8 cellular contexts compared by ENCODE assay signal in genomic region chr13:31199527-31199848, GRCh38. TPM values are rescaled to one million over a fixed set of nuclear protein-coding genes. Genes with fewer than 3 reads are reported as not detected.
DNase-seq lines count a peak whose midpoint lies in the region; ATAC-seq and TF ChIP-seq lines count a peak whose summit lies in the region.

No MANE protein-coding gene starts in this region.

- no peaks in the 10 kb centered on the region for H3K27me3 Mint-ChIP-seq in MCF 10A (ENCODE audit: insufficient read depth, unreplicated experiment)

- BruUV-seq in MCF 10A (replicated peaks; lab: Mats Ljungman, UMichigan): no TSS peak

- H3K27ac Mint-ChIP-seq in MCF 10A (ENCODE audit: low read depth, unreplicated experiment): peak overlapping the region; percentile 66

- H3K4me3 ChIP-seq in AG04450 (ENCODE audit: low read depth, low read length) (peak overlapping the region; percentile 59), mucosa of stomach (ENCODE audit: low read length) (no peak overlapping the region)

- CTCF ChIA-PET in AG04450 (lab: Charles Lee): interaction anchor here (0.7 to 1.5 kb wide), 10 partner anchors 8 to 232 kb away, joined by 3 to 10 read pairs (median 3); no protein-coding TSS in a partner anchor
- CTCF ChIA-PET in MCF 10A (lab: Yijun Ruan, JAX): interaction anchor here (0.6 to 2.7 kb wide), 15 partner anchors 9 to 534 kb away, joined by 3 to 15 read pairs (median 3); no protein-coding TSS in a partner anchor

- no peaks in the 10 kb centered on the region for H3K9me3 ChIP-seq in AG04450 (ENCODE audit: control insufficient read depth, insufficient read depth, low read length)
- H3K9me3 ChIP-seq in mucosa of stomach (ENCODE audit: control insufficient read depth, low read length): no peaks in the 10 kb centered on the region

- no peaks in the 10 kb centered on the region for H3K36me3 Mint-ChIP-seq in MCF 10A (ENCODE audit: insufficient read depth, unreplicated experiment)

- ATAC-seq in HG02623 (IDR thresholded peaks at IDR 0.05; ENCODE audit: unreplicated experiment) (peak; percentile 3), HG02798 (IDR thresholded peaks at IDR 0.05; ENCODE audit: poor library complexity, unreplicated experiment) (no peak), GM21737 (IDR thresholded peaks at IDR 0.05; ENCODE audit: unreplicated experiment) (no peak)

- intact Hi-C loops in MCF 10A (cut with micrococcal nuclease): no loop called here

- POLR2A ChIA-PET in AG04450 (lab: Yijun Ruan, JAX) (interaction anchor here (1.2 kb wide), 1 partner anchor 38 kb away, joined by 4 read pairs; the partner anchor contains the start of gene HSPH1), MCF 10A (lab: Yijun Ruan, JAX) (interaction anchor here (0.6 to 4.8 kb wide), 6 partner anchors 10 to 190 kb away, joined by 3 to 37 read pairs (median 4); partner anchors contain the start of gene HSPH1)

- H3K4me1 Mint-ChIP-seq in MCF 10A (ENCODE audit: insufficient read depth, unreplicated experiment): peaks cover 24% of the 10 kb centered on the region

- H3K36me3 ChIP-seq in mucosa of stomach (ENCODE audit: control insufficient read depth, insufficient read depth, low read length): no peaks in the 10 kb centered on the region

- no peak for DNase-seq in AG04450 (ENCODE audit: low read depth, low spot score)
- no peak for DNase-seq in MCF 10A (ENCODE audit: unreplicated experiment)
- DNase-seq in ecto neural progenitor cell (ENCODE audit: low spot score): no peak
- DNase-seq in AG20443 (ENCODE audit: low spot score): no peak

- H3K27me3 ChIP-seq in AG04450 (ENCODE audit: control insufficient read depth, insufficient read depth, low read length) (peaks cover 3% of the 10 kb centered on the region), mucosa of stomach (ENCODE audit: control insufficient read depth, insufficient read depth, low read length) (no peaks in the 10 kb centered on the region)

- no peak overlapping the region for H3K27ac ChIP-seq in AG04450 (ENCODE audit: low read depth, low read length)

- H3K4me3 Mint-ChIP-seq in MCF 10A (ENCODE audit: unreplicated experiment): peak overlapping the region; percentile 80

- peak overlapping the region; percentile 61 for H3K9ac ChIP-seq in mucosa of stomach (ENCODE audit: low read length)

- TF ChIP-seq CTCF in AG04450 (IDR thresholded peaks at IDR 0.05; ENCODE audit: low read depth, low read length): no peak
- no peak for TF ChIP-seq CTCF in MCF 10A (IDR thresholded peaks at IDR 0.05; ENCODE audit: unreplicated experiment)

- no peaks in the 10 kb centered on the region for H3K9me3 Mint-ChIP-seq in MCF 10A (ENCODE audit: unreplicated experiment)

- no peaks in the 10 kb centered on the region for H3K4me1 ChIP-seq in mucosa of stomach (ENCODE audit: control insufficient read depth, insufficient read depth, low read length)

RNA-seq across cellular contexts. Expression of gene B3GLCT, which starts 0.3 kb away (rescaled TPM):
- polyA plus RNA-seq in AG04450 (2011; rRNA removed): 2.3 TPM in 2 replicates
- polyA minus RNA-seq in AG04450 (2011; rRNA and poly(A)+ RNA removed): 2.4 and 2.5 TPM in 2 replicates
- 1.7 and 1.9 TPM in 2 replicates for total RNA-seq in MCF 10A (2022)

RNA-seq across cellular contexts. Expression of gene HSPH1, which starts 37.8 kb away (rescaled TPM):
- 55.4 and 88.6 TPM in 2 replicates for polyA plus RNA-seq in AG04450 (2011; rRNA removed)
- polyA minus RNA-seq in AG04450 (2011; rRNA and poly(A)+ RNA removed): 15.0 and 32.3 TPM in 2 replicates
- 67.8 and 71.8 TPM in 2 replicates for total RNA-seq in MCF 10A (2022)
